1 cellular context compared by ENCODE assay signal in genomic region chr2:237744613-237745249, GRCh38.
TF ChIP-seq lines count a peak whose summit lies in the region.

No MANE protein-coding gene starts in this region.

TF ChIP-seq in GM23338, 12 proteins besides CTCF, POLR2A, EP300 and RAD21 (continued from another document):
- TF ChIP-seq ZNF462 (CRISPR knock-in tag; IDR thresholded peaks at IDR 0.05) = no peak
- no peak for TF ChIP-seq ZNF114 (CRISPR knock-in tag; IDR thresholded peaks at IDR 0.05)
- no peak for TF ChIP-seq NANOG (IDR thresholded peaks at IDR 0.05; ENCODE audit: borderline replicate concordance)
- TF ChIP-seq EZH2phosphoT487 (IDR thresholded peaks at IDR 0.05; ENCODE audit: unreplicated experiment) = no peak
